In genomic region chr2:218069606-218070300, GRCh38 we compare ENCODE assay signal across 17 cellular contexts. TPM values are rescaled to one million over a fixed set of nuclear protein-coding genes. Genes with fewer than 3 reads are reported as not detected.
A peak's percentile ranks its signal among the peaks of the same experiment; 100 is the strongest.
DNase-seq lines count a peak whose midpoint lies in the region; ATAC-seq, FAIRE-seq and TF ChIP-seq lines count a peak whose summit lies in the region.
"Had no signal": no experiment of that assay in that cellular context is flagged by ENCODE, and none has a peak within 500 bp of the region (broad histone marks: within the 10 kb centered on the region; RNA-seq: fewer than 3 reads in every experiment).

No MANE protein-coding gene starts in this region.

- CTCF ChIA-PET in activated naive CD4-positive, alpha-beta T cell treated with anti-CD3 and anti-CD28 coated beads, Interleukin-2, amount 10 ng/mL, durations not matched to agents 7 days and 5 days (lab: Charles Lee): interaction anchor here (1.3 to 13.6 kb wide), 9 partner anchors 9 to 281 kb away, joined by 4 to 141 read pairs (median 6); no protein-coding TSS in a partner anchor
- CTCF ChIA-PET in GM12878 (lab: Yijun Ruan, JAX) (interaction anchor here (0.7 to 3.4 kb wide), 9 partner anchors 11 to 284 kb away, joined by 3 to 12 read pairs (median 4); no protein-coding TSS in a partner anchor), mammary epithelial cell (lab: Charles Lee; ENCODE audit: low non-redundant PET) (no interaction called here)

- H3K27me3 Mint-ChIP-seq in activated naive CD4-positive, alpha-beta T cell treated with anti-CD3 and anti-CD28 coated beads, Interleukin-2, amount 10 ng/mL, durations not matched to agents 7 days and 5 days: peaks cover 41% of the 10 kb centered on the region

- H3K36me3 Mint-ChIP-seq in activated naive CD4-positive, alpha-beta T cell treated with anti-CD3 and anti-CD28 coated beads, Interleukin-2, amount 10 ng/mL, durations not matched to agents 7 days and 5 days: no peaks in the 10 kb centered on the region

- peak overlapping the region; percentile 24 for H3K4me3 Mint-ChIP-seq in activated naive CD4-positive, alpha-beta T cell treated with anti-CD3 and anti-CD28 coated beads, Interleukin-2, amount 10 ng/mL, durations not matched to agents 7 days and 5 days

- no TSS peak for BruUV-seq in GM12878 (replicated peaks; lab: Mats Ljungman, UMichigan)
- BruUV-seq in mammary epithelial cell (replicated peaks; lab: Mats Ljungman, UMichigan): no TSS peak

- H3K4me3 ChIP-seq in GM12878 (no peak overlapping the region), mammary epithelial cell (replicated peaks in 1 of 3; ENCODE audit: insufficient read depth in 1 of 3, low read depth in 2 of 3, low read length in 3 of 3) (no peak overlapping the region)
- H3K4me3 ChIP-seq: A549 had no signal

- TF ChIP-seq CTCF in GM12878 (IDR thresholded peaks at IDR 0.05 in 2 of 3, conservative IDR thresholded peaks at IDR 0.05 in 1 of 3; ENCODE audit: control insufficient read depth in 2 of 3, extremely low read depth in 1 of 3, insufficient read depth in 1 of 3, low read depth in 3 of 3, low read length in 3 of 3) (no peak), mammary epithelial cell (conservative IDR thresholded peaks at IDR 0.05 in 1 of 2, IDR thresholded peaks at IDR 0.05 in 1 of 2; ENCODE audit: extremely low read depth in 1 of 2, insufficient read depth in 1 of 2, low read depth in 1 of 2, low read length in 2 of 2) (no peak)

- H3K4me1 Mint-ChIP-seq in activated naive CD4-positive, alpha-beta T cell treated with anti-CD3 and anti-CD28 coated beads, Interleukin-2, amount 10 ng/mL, durations not matched to agents 7 days and 5 days: peaks cover 12% of the 10 kb centered on the region

- dilution Hi-C loops in mammary epithelial cell (cut with HindIII; ENCODE audit: low sequenced_read_pairs): loop anchor here (5.0 kb wide), 1 partner anchor 87 kb away; no protein-coding TSS in a partner anchor

- in situ Hi-C loops in GM12878 (cut with MboI): loop anchor here (5.0 kb wide), 1 partner anchor 277 kb away; no protein-coding TSS in a partner anchor
- in situ Hi-C loops in mammary epithelial cell (cut with MboI; ENCODE audit: low sequenced_read_pairs in 2 of 2): no loop called here

- H3K27me3 ChIP-seq in GM12878 (replicated peaks in 1 of 2; ENCODE audit: control insufficient read depth in 2 of 2, insufficient read depth in 2 of 2, low read length in 1 of 2): no peaks in the 10 kb centered on the region
- H3K27me3 ChIP-seq in mammary epithelial cell (ENCODE audit: insufficient read depth, low read length): peaks cover 2% of the 10 kb centered on the region

- no peak for TF ChIP-seq RAD21 in GM12878 (IDR thresholded peaks at IDR 0.05; ENCODE audit: insufficient read depth, low read depth, low read length)

- SMC1A ChIA-PET in GM12878 (lab: Charles Lee; ENCODE audit: uncharacterized antibody, unreplicated experiment): no interaction called here

- H3K4me1 ChIP-seq in GM12878 (ENCODE audit: control insufficient read depth, insufficient read depth, low read length) (peaks cover 10% of the 10 kb centered on the region), mammary epithelial cell (ENCODE audit: insufficient read depth, low read length) (no peaks in the 10 kb centered on the region)
- H3K4me1 ChIP-seq: A549 had no signal

- no peaks in the 10 kb centered on the region for H3K36me3 ChIP-seq in GM12878 (ENCODE audit: control insufficient read depth in 2 of 2, insufficient read depth in 2 of 2, low read length in 1 of 2)
- H3K36me3 ChIP-seq in mammary epithelial cell (ENCODE audit: insufficient read depth, low read length): no peaks in the 10 kb centered on the region

- no peaks in the 10 kb centered on the region for H4K20me1 ChIP-seq in GM12878 (ENCODE audit: control insufficient read depth, insufficient read depth)
- no peaks in the 10 kb centered on the region for H4K20me1 ChIP-seq in mammary epithelial cell (ENCODE audit: insufficient read depth, low read length)

- no peak overlapping the region for H3K9ac ChIP-seq in GM12878 (ENCODE audit: control insufficient read depth, insufficient read depth, low read length)
- H3K9ac ChIP-seq in mammary epithelial cell (ENCODE audit: insufficient read depth, low read length): no peak overlapping the region

- TF ChIP-seq POLR2A in GM12878 (IDR thresholded peaks at IDR 0.05; ENCODE audit: low read depth, low read length): no peak

- no peak overlapping the region for H2AFZ ChIP-seq in GM12878 (ENCODE audit: control insufficient read depth, low read depth, low read length)
- H2AFZ ChIP-seq in mammary epithelial cell (ENCODE audit: low read depth, low read length): no peak overlapping the region

- no peak for DNase-seq in activated naive CD4-positive, alpha-beta T cell treated with anti-CD3 and anti-CD28 coated beads, Interleukin-2, amount 10 ng/mL, durations not matched to agents 7 days and 5 days
- DNase-seq in activated naive CD4-positive, alpha-beta T cell treated with anti-CD3 and anti-CD28 coated beads, Interleukin-2, amount 50 U/mL, for 16 hours: no peak
- DNase-seq in HTR-8/SVneo (ENCODE audit: insufficient read length, low spot score): no peak
- DNase-seq in GM12878 (ENCODE audit: low read depth, low spot score): no peak
- DNase-seq in posterior vena cava (ENCODE audit: low spot score): peak; percentile 60
- DNase-seq in NCI-H1694 treated with DMSO at 0.1 percent for 48 hours (lab: John Stamatoyannopoulos, UW): no peak
- no peak for DNase-seq in stimulated activated CD4-positive, alpha-beta T cell treated with anti-CD3 and anti-CD28 coated beads, Interleukin-2, amount 100 ng/mL, for 24 hours
- no peak for DNase-seq in mammary epithelial cell
- DNase-seq: IMR-90, Kasumi-1, NCI-H1105 treated with DMSO at 0.1 percent for 48 hours, NCI-H187, SIG-M5 had no signal

- H3K9me3 ChIP-seq in GM12878 (replicated peaks; ENCODE audit: control insufficient read depth, insufficient read depth, low read length) (no peaks in the 10 kb centered on the region), mammary epithelial cell (replicated peaks; ENCODE audit: insufficient read depth, low read length) (no peaks in the 10 kb centered on the region)
- H3K9me3 ChIP-seq: A549 had no signal

- no peak overlapping the region for H3K27ac Mint-ChIP-seq in activated naive CD4-positive, alpha-beta T cell treated with anti-CD3 and anti-CD28 coated beads, Interleukin-2, amount 10 ng/mL, durations not matched to agents 7 days and 5 days

- RAD21 ChIA-PET in GM12878 (lab: Charles Lee; ENCODE audit: unreplicated experiment): interaction anchor here (1.1 kb wide), 1 partner anchor 81 kb away, joined by 3 read pairs; no protein-coding TSS in a partner anchor

- WGBS in GM12878 (ENCODE audit: insufficient coverage, insufficient replicate concordance, low lambda C conversion rate, missing lambda C conversion rate): 20% methylated on average over 9 of the region's 9 CpGs
- 61% methylated on average over 8 of the region's 9 CpGs for WGBS in mammary epithelial cell (ENCODE audit: low coverage, missing lambda C conversion rate)

- no peak overlapping the region for H3K27ac ChIP-seq in GM12878 (ENCODE audit: control insufficient read depth, insufficient read depth)
- no peak overlapping the region for H3K27ac ChIP-seq in mammary epithelial cell (ENCODE audit: insufficient read depth, low read depth, low read length)

- peak; percentile 26 for FAIRE-seq in HTR-8/SVneo (lab: Jason Lieb, UNC)
- no peak for FAIRE-seq in GM12878 (lab: Jason Lieb, UNC)
- FAIRE-seq: A549, H54 had no signal

- ATAC-seq in GM12878: no peak

- H3K79me2 ChIP-seq in GM12878 (ENCODE audit: control insufficient read depth, insufficient read depth, low read length) (no peaks in the 10 kb centered on the region), mammary epithelial cell (ENCODE audit: insufficient read depth, low read length) (no peaks in the 10 kb centered on the region)

- POLR2A ChIA-PET in GM12878 (lab: Charles Lee): no interaction called here

- intact Hi-C loops in GM12878 (cut with micrococcal nuclease; ENCODE audit: unreplicated experiment): loop anchor here (2.0 to 5.0 kb wide), 3 partner anchors 81 to 182 kb away; partner anchors contain the start of gene CXCR1
- intact Hi-C loops in posterior vena cava (cut with DNase I): no loop called here
- intact Hi-C loops in mammary epithelial cell (cut with micrococcal nuclease): loop anchor here (2.0 kb wide), 2 partner anchors 81 to 183 kb away; no protein-coding TSS in a partner anchor

- no peaks in the 10 kb centered on the region for H3K9me3 Mint-ChIP-seq in activated naive CD4-positive, alpha-beta T cell treated with anti-CD3 and anti-CD28 coated beads, Interleukin-2, amount 10 ng/mL, durations not matched to agents 7 days and 5 days

- no peak for TF ChIP-seq EP300 in GM12878 (IDR thresholded peaks at IDR 0.05; ENCODE audit: borderline replicate concordance in 1 of 2, control insufficient read depth in 1 of 2, low read depth in 2 of 2, low read length in 2 of 2)

- H3K4me2 ChIP-seq in GM12878 (ENCODE audit: control insufficient read depth, insufficient read depth) (peak overlapping the region; percentile 79; the same call in 1 of the 2 replicates), mammary epithelial cell (ENCODE audit: insufficient read depth, low read depth, low read length) (no peak overlapping the region)

RNA-seq across cellular contexts. Expression of gene RUFY4, which starts 0.7 kb away (rescaled TPM):
- 2.5 and 4.4 TPM in 2 replicates for total RNA-seq in GM12878 (2013; cell fraction: nucleolus; rRNA removed)
- total RNA-seq in GM12878 (2014; rRNA removed): 0.65 and 1.2 TPM in 2 replicates
- 1.3 and 1.6 TPM in 2 replicates for total RNA-seq in GM12878 (2014; rRNA removed; fragmentation: Illumina TruSeq; extraction: Trizol)
- 1.5 and 2.7 TPM in 2 replicates for total RNA-seq in GM12878 (2021)
- polyA plus RNA-seq in GM12878 (2011; ENCODE audit: low read depth): 3.5 TPM
- 0.29 and 0.90 TPM in 2 replicates for polyA plus RNA-seq in GM12878 (2011; rRNA removed)
- polyA plus RNA-seq in GM12878 (2011; cell fraction: cytosol; rRNA removed): 0.51 and 0.60 TPM in 2 replicates
- polyA plus RNA-seq in GM12878 (2011; cell fraction: nucleus; rRNA removed): 4.8 and 6.8 TPM in 2 replicates
- polyA plus RNA-seq in GM12878 (2012): 3.5 and 4.3 TPM in 2 replicates
- polyA plus RNA-seq in GM12878 (2014; fragmentation: Illumina TruSeq; extraction: Trizol): 0.91 and 0.92 TPM in 2 replicates
- polyA plus RNA-seq in GM12878 (2014; fragmentation: Nextera tagmentation; extraction: Ambion mirVana): under 1 TPM; 0.05 to 0.14 TPM
- 1.6 and 2.7 TPM in 2 replicates for polyA plus RNA-seq in GM12878 (2014; rRNA removed)
- polyA plus RNA-seq in GM12878 (2016; fragmentation: Nextera tagmentation; extraction: Ambion mirVana): under 1 TPM; 0.23 to 0.32 TPM
- 0.44 and 2.4 TPM in 2 replicates for polyA minus RNA-seq in GM12878 (2011; rRNA and poly(A)+ RNA removed)
- polyA minus RNA-seq in GM12878 (2011; cell fraction: cytosol; rRNA and poly(A)+ RNA removed): not detected in 2 replicates
- polyA minus RNA-seq in GM12878 (2011; cell fraction: nucleus; rRNA and poly(A)+ RNA removed): 1.2 and 4.2 TPM in 2 replicates
- total RNA-seq in posterior vena cava: under 1 TPM in 1 of 2 donors, not detected in 1; 0.14 TPM
- total RNA-seq in mammary epithelial cell: not detected
- not detected for polyA plus RNA-seq in mammary epithelial cell
- polyA minus RNA-seq in mammary epithelial cell: not detected
- total RNA-seq: IMR-90, OCI-LY7, RPMI7951 had no signal
- polyA plus RNA-seq: IMR-90 had no signal

RNA-seq across cellular contexts. Expression of gene CXCR2, which starts 56.1 kb away (rescaled TPM):
- total RNA-seq in GM12878 (2013; cell fraction: nucleolus; rRNA removed): not detected in 2 replicates
- total RNA-seq in GM12878 (2014; rRNA removed): 0.06 and 0.11 TPM in 2 replicates
- 0.09 TPM in 1 of 2 replicates, not detected in the other for total RNA-seq in GM12878 (2014; rRNA removed; fragmentation: Illumina TruSeq; extraction: Trizol)
- total RNA-seq in GM12878 (2021): 0.36 TPM in 1 of 2 replicates, not detected in the other
- polyA plus RNA-seq in GM12878 (2011; ENCODE audit: low read depth): 0.10 TPM
- 0.07 and 0.12 TPM in 2 replicates for polyA plus RNA-seq in GM12878 (2011; rRNA removed)
- polyA plus RNA-seq in GM12878 (2011; cell fraction: cytosol; rRNA removed): 0.20 and 0.24 TPM in 2 replicates
- polyA plus RNA-seq in GM12878 (2011; cell fraction: nucleus; rRNA removed): 0.15 TPM in 1 of 2 replicates, not detected in the other
- polyA plus RNA-seq in GM12878 (2012): 0.07 and 0.48 TPM in 2 replicates
- 0.21 TPM in 1 of 2 replicates, not detected in the other for polyA plus RNA-seq in GM12878 (2014; fragmentation: Illumina TruSeq; extraction: Trizol)
- under 1 TPM; 0.04 to 0.27 TPM for polyA plus RNA-seq in GM12878 (2014; fragmentation: Nextera tagmentation; extraction: Ambion mirVana)
- 0.08 and 0.31 TPM in 2 replicates for polyA plus RNA-seq in GM12878 (2014; rRNA removed)
- under 1 TPM; 0.09 to 0.62 TPM for polyA plus RNA-seq in GM12878 (2016; fragmentation: Nextera tagmentation; extraction: Ambion mirVana)
- 0.52 and 0.80 TPM in 2 replicates for polyA minus RNA-seq in GM12878 (2011; rRNA and poly(A)+ RNA removed)
- not detected in 2 replicates for polyA minus RNA-seq in GM12878 (2011; cell fraction: cytosol; rRNA and poly(A)+ RNA removed)
- 0.48 TPM in 1 of 2 replicates, not detected in the other for polyA minus RNA-seq in GM12878 (2011; cell fraction: nucleus; rRNA and poly(A)+ RNA removed)
- total RNA-seq in posterior vena cava: 1 to 10 TPM; 2.0 to 2.5 TPM
- under 1 TPM in 1 of 2 donors, not detected in 1; 0.17 TPM for total RNA-seq in mammary epithelial cell
- polyA plus RNA-seq in mammary epithelial cell: 0.37 TPM
- polyA minus RNA-seq in mammary epithelial cell: not detected
- total RNA-seq: IMR-90, OCI-LY7, RPMI7951 had no signal
- polyA plus RNA-seq: IMR-90 had no signal

Comparison
In these comparisons a context has a peak if more than half of its experiments do, and no peak if none do; other contexts are left out.
1. intact Hi-C loops: an anchor here in GM12878 (2.0 to 5.0 kb wide) and mammary epithelial cell (2.0 kb wide); none called in posterior vena cava.